In the genomic region with DNA sequence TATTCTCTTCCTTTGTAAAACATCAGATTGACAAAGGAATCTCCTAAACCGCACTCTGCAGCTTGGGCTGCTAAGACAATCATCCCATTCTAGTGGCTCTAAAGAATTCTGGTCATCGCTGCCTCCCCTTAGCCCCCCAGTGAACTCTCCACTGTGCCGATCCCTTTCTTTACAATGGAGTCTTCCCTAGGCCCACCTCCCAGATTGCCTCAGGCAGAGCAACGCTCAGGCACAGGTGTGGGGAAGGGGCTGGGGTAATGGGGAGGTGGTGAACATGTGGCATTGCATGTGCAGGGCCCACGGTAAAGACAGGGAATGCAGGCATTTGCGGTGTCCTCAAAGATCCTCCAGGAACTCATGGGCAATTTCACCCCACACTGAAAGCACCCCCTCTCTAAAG, we compare ENCODE assay signal across 2 cellular contexts.
TF ChIP-seq lines count a peak whose summit lies in the region.

No MANE protein-coding gene starts in this region.

TF ChIP-seq in IMR-90, 13 proteins besides CTCF, POLR2A, EP300 and RAD21 (continued from another document):
- TF ChIP-seq, protein P1, sequence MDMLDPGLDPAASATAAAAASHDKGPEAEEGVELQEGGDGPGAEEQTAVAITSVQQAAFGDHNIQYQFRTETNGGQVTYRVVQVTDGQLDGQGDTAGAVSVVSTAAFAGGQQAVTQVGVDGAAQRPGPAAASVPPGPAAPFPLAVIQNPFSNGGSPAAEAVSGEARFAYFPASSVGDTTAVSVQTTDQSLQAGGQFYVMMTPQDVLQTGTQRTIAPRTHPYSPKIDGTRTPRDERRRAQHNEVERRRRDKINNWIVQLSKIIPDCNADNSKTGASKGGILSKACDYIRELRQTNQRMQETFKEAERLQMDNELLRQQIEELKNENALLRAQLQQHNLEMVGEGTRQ (IDR thresholded peaks at IDR 0.05; ENCODE audit: low read depth, low read length), result no peak
- TF ChIP-seq RCOR1 (IDR thresholded peaks at IDR 0.05; ENCODE audit: insufficient replicate concordance, low read length) (no peak), CEBPB (IDR thresholded peaks at IDR 0.05; ENCODE audit: low read depth, low read length) (no peak), BHLHE40 (IDR thresholded peaks at IDR 0.05; ENCODE audit: low read depth, low read length) (no peak), FOS (IDR thresholded peaks at IDR 0.05; ENCODE audit: low read depth, low read length) (no peak)
- TF ChIP-seq, protein P2, sequence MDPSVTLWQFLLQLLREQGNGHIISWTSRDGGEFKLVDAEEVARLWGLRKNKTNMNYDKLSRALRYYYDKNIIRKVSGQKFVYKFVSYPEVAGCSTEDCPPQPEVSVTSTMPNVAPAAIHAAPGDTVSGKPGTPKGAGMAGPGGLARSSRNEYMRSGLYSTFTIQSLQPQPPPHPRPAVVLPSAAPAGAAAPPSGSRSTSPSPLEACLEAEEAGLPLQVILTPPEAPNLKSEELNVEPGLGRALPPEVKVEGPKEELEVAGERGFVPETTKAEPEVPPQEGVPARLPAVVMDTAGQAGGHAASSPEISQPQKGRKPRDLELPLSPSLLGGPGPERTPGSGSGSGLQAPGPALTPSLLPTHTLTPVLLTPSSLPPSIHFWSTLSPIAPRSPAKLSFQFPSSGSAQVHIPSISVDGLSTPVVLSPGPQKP (IDR thresholded peaks at IDR 0.05; ENCODE audit: borderline replicate concordance, low read depth, low read length), result no peak

TF ChIP-seq in WTC11, 78 proteins besides CTCF, POLR2A, EP300 and RAD21 (continued from another document):
- TF ChIP-seq, protein P3, sequence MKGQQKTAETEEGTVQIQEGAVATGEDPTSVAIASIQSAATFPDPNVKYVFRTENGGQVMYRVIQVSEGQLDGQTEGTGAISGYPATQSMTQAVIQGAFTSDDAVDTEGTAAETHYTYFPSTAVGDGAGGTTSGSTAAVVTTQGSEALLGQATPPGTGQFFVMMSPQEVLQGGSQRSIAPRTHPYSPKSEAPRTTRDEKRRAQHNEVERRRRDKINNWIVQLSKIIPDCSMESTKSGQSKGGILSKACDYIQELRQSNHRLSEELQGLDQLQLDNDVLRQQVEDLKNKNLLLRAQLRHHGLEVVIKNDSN (CRISPR knock-in tag; IDR thresholded peaks at IDR 0.05), result no peak
- TF ChIP-seq, protein P4, sequence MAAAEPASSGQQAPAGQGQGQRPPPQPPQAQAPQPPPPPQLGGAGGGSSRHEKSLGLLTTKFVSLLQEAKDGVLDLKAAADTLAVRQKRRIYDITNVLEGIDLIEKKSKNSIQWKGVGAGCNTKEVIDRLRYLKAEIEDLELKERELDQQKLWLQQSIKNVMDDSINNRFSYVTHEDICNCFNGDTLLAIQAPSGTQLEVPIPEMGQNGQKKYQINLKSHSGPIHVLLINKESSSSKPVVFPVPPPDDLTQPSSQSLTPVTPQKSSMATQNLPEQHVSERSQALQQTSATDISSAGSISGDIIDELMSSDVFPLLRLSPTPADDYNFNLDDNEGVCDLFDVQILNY (CRISPR knock-in tag; IDR thresholded peaks at IDR 0.05), result no peak
- TF ChIP-seq SMAD4 (CRISPR knock-in tag; IDR thresholded peaks at IDR 0.05) (no peak), TEAD1 (CRISPR knock-in tag; IDR thresholded peaks at IDR 0.05) (no peak), ZNF121 (CRISPR knock-in tag; IDR thresholded peaks at IDR 0.05) (no peak), FOXP1 (CRISPR knock-in tag; IDR thresholded peaks at IDR 0.05; ENCODE audit: borderline replicate concordance) (no peak), ATF1 (CRISPR knock-in tag; IDR thresholded peaks at IDR 0.05) (no peak), ZBTB21 (CRISPR knock-in tag; IDR thresholded peaks at IDR 0.05; ENCODE audit: borderline replicate concordance) (no peak), SP1 (CRISPR knock-in tag; conservative IDR thresholded peaks at IDR 0.05) (no peak)
- TF ChIP-seq, protein P5, sequence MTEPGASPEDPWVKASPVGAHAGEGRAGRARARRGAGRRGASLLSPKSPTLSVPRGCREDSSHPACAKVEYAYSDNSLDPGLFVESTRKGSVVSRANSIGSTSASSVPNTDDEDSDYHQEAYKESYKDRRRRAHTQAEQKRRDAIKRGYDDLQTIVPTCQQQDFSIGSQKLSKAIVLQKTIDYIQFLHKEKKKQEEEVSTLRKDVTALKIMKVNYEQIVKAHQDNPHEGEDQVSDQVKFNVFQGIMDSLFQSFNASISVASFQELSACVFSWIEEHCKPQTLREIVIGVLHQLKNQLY (CRISPR knock-in tag; IDR thresholded peaks at IDR 0.05), result no peak
- TF ChIP-seq, protein P6, sequence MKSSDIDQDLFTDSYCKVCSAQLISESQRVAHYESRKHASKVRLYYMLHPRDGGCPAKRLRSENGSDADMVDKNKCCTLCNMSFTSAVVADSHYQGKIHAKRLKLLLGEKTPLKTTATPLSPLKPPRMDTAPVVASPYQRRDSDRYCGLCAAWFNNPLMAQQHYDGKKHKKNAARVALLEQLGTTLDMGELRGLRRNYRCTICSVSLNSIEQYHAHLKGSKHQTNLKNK (CRISPR knock-in tag; IDR thresholded peaks at IDR 0.05), result no peak
- TF ChIP-seq, protein P7, sequence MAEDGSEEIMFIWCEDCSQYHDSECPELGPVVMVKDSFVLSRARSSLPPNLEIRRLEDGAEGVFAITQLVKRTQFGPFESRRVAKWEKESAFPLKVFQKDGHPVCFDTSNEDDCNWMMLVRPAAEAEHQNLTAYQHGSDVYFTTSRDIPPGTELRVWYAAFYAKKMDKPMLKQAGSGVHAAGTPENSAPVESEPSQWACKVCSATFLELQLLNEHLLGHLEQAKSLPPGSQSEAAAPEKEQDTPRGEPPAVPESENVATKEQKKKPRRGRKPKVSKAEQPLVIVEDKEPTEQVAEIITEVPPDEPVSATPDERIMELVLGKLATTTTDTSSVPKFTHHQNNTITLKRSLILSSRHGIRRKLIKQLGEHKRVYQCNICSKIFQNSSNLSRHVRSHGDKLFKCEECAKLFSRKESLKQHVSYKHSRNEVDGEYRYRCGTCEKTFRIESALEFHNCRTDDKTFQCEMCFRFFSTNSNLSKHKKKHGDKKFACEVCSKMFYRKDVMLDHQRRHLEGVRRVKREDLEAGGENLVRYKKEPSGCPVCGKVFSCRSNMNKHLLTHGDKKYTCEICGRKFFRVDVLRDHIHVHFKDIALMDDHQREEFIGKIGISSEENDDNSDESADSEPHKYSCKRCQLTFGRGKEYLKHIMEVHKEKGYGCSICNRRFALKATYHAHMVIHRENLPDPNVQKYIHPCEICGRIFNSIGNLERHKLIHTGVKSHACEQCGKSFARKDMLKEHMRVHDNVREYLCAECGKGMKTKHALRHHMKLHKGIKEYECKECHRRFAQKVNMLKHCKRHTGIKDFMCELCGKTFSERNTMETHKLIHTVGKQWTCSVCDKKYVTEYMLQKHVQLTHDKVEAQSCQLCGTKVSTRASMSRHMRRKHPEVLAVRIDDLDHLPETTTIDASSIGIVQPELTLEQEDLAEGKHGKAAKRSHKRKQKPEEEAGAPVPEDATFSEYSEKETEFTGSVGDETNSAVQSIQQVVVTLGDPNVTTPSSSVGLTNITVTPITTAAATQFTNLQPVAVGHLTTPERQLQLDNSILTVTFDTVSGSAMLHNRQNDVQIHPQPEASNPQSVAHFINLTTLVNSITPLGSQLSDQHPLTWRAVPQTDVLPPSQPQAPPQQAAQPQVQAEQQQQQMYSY (CRISPR knock-in tag; IDR thresholded peaks at IDR 0.05), result no peak
- TF ChIP-seq, protein P8, sequence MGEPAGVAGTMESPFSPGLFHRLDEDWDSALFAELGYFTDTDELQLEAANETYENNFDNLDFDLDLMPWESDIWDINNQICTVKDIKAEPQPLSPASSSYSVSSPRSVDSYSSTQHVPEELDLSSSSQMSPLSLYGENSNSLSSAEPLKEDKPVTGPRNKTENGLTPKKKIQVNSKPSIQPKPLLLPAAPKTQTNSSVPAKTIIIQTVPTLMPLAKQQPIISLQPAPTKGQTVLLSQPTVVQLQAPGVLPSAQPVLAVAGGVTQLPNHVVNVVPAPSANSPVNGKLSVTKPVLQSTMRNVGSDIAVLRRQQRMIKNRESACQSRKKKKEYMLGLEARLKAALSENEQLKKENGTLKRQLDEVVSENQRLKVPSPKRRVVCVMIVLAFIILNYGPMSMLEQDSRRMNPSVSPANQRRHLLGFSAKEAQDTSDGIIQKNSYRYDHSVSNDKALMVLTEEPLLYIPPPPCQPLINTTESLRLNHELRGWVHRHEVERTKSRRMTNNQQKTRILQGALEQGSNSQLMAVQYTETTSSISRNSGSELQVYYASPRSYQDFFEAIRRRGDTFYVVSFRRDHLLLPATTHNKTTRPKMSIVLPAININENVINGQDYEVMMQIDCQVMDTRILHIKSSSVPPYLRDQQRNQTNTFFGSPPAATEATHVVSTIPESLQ (CRISPR knock-in tag; IDR thresholded peaks at IDR 0.05), result no peak
- TF ChIP-seq, protein P9, sequence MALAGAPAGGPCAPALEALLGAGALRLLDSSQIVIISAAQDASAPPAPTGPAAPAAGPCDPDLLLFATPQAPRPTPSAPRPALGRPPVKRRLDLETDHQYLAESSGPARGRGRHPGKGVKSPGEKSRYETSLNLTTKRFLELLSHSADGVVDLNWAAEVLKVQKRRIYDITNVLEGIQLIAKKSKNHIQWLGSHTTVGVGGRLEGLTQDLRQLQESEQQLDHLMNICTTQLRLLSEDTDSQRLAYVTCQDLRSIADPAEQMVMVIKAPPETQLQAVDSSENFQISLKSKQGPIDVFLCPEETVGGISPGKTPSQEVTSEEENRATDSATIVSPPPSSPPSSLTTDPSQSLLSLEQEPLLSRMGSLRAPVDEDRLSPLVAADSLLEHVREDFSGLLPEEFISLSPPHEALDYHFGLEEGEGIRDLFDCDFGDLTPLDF (CRISPR knock-in tag; IDR thresholded peaks at IDR 0.05), result no peak
- TF ChIP-seq, protein P10, sequence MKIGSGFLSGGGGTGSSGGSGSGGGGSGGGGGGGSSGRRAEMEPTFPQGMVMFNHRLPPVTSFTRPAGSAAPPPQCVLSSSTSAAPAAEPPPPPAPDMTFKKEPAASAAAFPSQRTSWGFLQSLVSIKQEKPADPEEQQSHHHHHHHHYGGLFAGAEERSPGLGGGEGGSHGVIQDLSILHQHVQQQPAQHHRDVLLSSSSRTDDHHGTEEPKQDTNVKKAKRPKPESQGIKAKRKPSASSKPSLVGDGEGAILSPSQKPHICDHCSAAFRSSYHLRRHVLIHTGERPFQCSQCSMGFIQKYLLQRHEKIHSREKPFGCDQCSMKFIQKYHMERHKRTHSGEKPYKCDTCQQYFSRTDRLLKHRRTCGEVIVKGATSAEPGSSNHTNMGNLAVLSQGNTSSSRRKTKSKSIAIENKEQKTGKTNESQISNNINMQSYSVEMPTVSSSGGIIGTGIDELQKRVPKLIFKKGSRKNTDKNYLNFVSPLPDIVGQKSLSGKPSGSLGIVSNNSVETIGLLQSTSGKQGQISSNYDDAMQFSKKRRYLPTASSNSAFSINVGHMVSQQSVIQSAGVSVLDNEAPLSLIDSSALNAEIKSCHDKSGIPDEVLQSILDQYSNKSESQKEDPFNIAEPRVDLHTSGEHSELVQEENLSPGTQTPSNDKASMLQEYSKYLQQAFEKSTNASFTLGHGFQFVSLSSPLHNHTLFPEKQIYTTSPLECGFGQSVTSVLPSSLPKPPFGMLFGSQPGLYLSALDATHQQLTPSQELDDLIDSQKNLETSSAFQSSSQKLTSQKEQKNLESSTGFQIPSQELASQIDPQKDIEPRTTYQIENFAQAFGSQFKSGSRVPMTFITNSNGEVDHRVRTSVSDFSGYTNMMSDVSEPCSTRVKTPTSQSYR (CRISPR knock-in tag; IDR thresholded peaks at IDR 0.05), result no peak
